Comparison of ENCODE assay signal across 19 cellular contexts in the genomic region with DNA sequence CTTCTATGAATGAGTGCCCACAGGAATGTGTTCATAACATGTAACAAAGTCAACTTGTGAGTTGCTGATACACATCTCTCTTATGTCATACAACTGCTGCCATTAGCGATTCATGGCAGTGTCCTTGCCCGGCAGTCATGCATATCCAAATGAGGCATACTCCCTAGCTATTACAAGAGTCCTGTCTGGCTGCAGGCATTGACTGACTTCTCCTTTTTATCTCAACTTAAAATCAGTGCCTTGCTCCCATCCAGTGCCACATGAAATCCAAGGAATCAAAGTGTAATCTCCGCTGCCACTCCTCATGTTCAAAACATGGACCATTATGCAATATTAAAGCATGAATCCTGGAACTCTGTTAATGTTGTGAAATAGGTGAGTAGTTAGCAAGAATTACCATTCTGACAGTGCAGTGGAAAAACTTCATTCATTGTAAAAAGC.
A peak's percentile ranks its signal among the peaks of the same experiment; 100 is the strongest.
DNase-seq lines count a peak whose midpoint lies in the region; TF ChIP-seq lines count a peak whose summit lies in the region.
"Had no signal": no experiment of that assay in that cellular context is flagged by ENCODE, and none has a peak within 500 bp of the region (broad histone marks: within the 10 kb centered on the region; RNA-seq: fewer than 3 reads in every experiment).

No MANE protein-coding gene starts in this region.

- H4K20me1 ChIP-seq in mammary epithelial cell (ENCODE audit: insufficient read depth, low read length) = no peaks in the 10 kb centered on the region

- no peak overlapping the region for H2AFZ ChIP-seq in mammary epithelial cell (ENCODE audit: low read depth, low read length)
- H2AFZ ChIP-seq: neural progenitor cell had no signal

- dilution Hi-C loops in mammary epithelial cell (cut with HindIII; ENCODE audit: low sequenced_read_pairs) = no loop called here

- no peaks in the 10 kb centered on the region for H3K4me1 ChIP-seq in mammary epithelial cell (ENCODE audit: insufficient read depth, low read length)
- H3K4me1 ChIP-seq: esophagus muscularis mucosa, neural progenitor cell, transverse colon had no signal

- H3K9me3 ChIP-seq in mammary epithelial cell (replicated peaks; ENCODE audit: insufficient read depth, low read length) = no peaks in the 10 kb centered on the region
- H3K9me3 ChIP-seq: esophagus muscularis mucosa, transverse colon had no signal

- CTCF ChIA-PET in mammary epithelial cell (lab: Charles Lee; ENCODE audit: low non-redundant PET) = no interaction called here

- no peak overlapping the region for H3K9ac ChIP-seq in mammary epithelial cell (ENCODE audit: insufficient read depth, low read length)
- H3K9ac ChIP-seq: neural progenitor cell had no signal

- no peak for TF ChIP-seq CTCF in AG09309 (IDR thresholded peaks at IDR 0.05; ENCODE audit: control insufficient read depth, insufficient read depth, low read depth, low read length, missing control alignments)
- TF ChIP-seq CTCF in mammary epithelial cell (conservative IDR thresholded peaks at IDR 0.05 in 1 of 2, IDR thresholded peaks at IDR 0.05 in 1 of 2; ENCODE audit: extremely low read depth in 1 of 2, insufficient read depth in 1 of 2, low read depth in 1 of 2, low read length in 2 of 2) = no peak

- no peaks in the 10 kb centered on the region for H3K27me3 ChIP-seq in mammary epithelial cell (ENCODE audit: insufficient read depth, low read length)
- H3K27me3 ChIP-seq: esophagus muscularis mucosa, neural progenitor cell, transverse colon had no signal

- H3K4me2 ChIP-seq in mammary epithelial cell (ENCODE audit: insufficient read depth, low read depth, low read length) = no peak overlapping the region
- H3K4me2 ChIP-seq: neural progenitor cell had no signal

- no peak overlapping the region for H3K4me3 ChIP-seq in AG09309 (ENCODE audit: control insufficient read depth, low read depth, low read length)
- no peak overlapping the region for H3K4me3 ChIP-seq in mammary epithelial cell (replicated peaks in 1 of 3; ENCODE audit: insufficient read depth in 1 of 3, low read depth in 2 of 3, low read length in 3 of 3)
- H3K4me3 ChIP-seq: esophagus muscularis mucosa, neural progenitor cell, SK-N-MC, transverse colon had no signal

- no TSS peak for BruUV-seq in mammary epithelial cell (replicated peaks; lab: Mats Ljungman, UMichigan)

- 70% methylated on average over 2 of the region's 3 CpGs for WGBS in mammary epithelial cell (ENCODE audit: low coverage, missing lambda C conversion rate)

- DNase-seq in AG09309 (ENCODE audit: low read depth) = peak; percentile 11
- peak; percentile 9 for DNase-seq in H4 (ENCODE audit: low spot score)
- DNase-seq in mammary epithelial cell = peak; percentile 6
- peak; percentile 88 for DNase-seq in kidney tubule cell (ENCODE audit: low spot score)
- no peak for DNase-seq in SW 1271 (lab: John Stamatoyannopoulos, UW)
- no peak for DNase-seq in COLO829 (ENCODE audit: low spot score)
- no peak for DNase-seq in NCI-H524 treated with DMSO at 0.1 percent for 48 hours (lab: John Stamatoyannopoulos, UW)
- DNase-seq in NCI-H446 treated with DMSO at 0.1 percent for 48 hours (lab: John Stamatoyannopoulos, UW) = no peak
- DNase-seq: activated CD4-positive, alpha-beta memory T cell treated with anti-CD3 and anti-CD28 coated beads for 36 hours; Calu3; cortex of kidney; KG1; NCI-H1436 treated with DMSO at 0.1 percent for 48 hours; NCI-H510A treated with DMSO at 0.1 percent for 48 hours; stimulated activated CD4-positive, alpha-beta T cell treated with anti-CD3 and anti-CD28 coated beads, Interleukin-4, amount 100 ng/mL, for 1 hour; transverse colon had no signal

- no peaks in the 10 kb centered on the region for H3K36me3 ChIP-seq in mammary epithelial cell (ENCODE audit: insufficient read depth, low read length)
- H3K36me3 ChIP-seq: esophagus muscularis mucosa, neural progenitor cell, transverse colon had no signal

- no peak overlapping the region for H3K27ac ChIP-seq in mammary epithelial cell (ENCODE audit: insufficient read depth, low read depth, low read length)
- H3K27ac ChIP-seq: esophagus muscularis mucosa, neural progenitor cell, SK-N-MC, transverse colon had no signal

- intact Hi-C loops in mammary epithelial cell (cut with micrococcal nuclease) = loop anchor here (5.0 kb wide), 1 partner anchor 383 kb away; no protein-coding TSS in a partner anchor

- H3K79me2 ChIP-seq in mammary epithelial cell (ENCODE audit: insufficient read depth, low read length) = no peaks in the 10 kb centered on the region

- in situ Hi-C loops in mammary epithelial cell (cut with MboI; ENCODE audit: low sequenced_read_pairs in 2 of 2) = no loop called here

Comparison
In these comparisons a context has a peak if more than half of its experiments do, and no peak if none do; other contexts are left out.
1. DNase-seq: peak in AG09309 (single experiment), H4 (single experiment), mammary epithelial cell (single experiment) and kidney tubule cell (single experiment); none in SW 1271 (0 of 2), COLO829 (single experiment), NCI-H524 treated with DMSO at 0.1 percent for 48 hours (single experiment) and NCI-H446 treated with DMSO at 0.1 percent for 48 hours (single experiment).